In the genomic region with DNA sequence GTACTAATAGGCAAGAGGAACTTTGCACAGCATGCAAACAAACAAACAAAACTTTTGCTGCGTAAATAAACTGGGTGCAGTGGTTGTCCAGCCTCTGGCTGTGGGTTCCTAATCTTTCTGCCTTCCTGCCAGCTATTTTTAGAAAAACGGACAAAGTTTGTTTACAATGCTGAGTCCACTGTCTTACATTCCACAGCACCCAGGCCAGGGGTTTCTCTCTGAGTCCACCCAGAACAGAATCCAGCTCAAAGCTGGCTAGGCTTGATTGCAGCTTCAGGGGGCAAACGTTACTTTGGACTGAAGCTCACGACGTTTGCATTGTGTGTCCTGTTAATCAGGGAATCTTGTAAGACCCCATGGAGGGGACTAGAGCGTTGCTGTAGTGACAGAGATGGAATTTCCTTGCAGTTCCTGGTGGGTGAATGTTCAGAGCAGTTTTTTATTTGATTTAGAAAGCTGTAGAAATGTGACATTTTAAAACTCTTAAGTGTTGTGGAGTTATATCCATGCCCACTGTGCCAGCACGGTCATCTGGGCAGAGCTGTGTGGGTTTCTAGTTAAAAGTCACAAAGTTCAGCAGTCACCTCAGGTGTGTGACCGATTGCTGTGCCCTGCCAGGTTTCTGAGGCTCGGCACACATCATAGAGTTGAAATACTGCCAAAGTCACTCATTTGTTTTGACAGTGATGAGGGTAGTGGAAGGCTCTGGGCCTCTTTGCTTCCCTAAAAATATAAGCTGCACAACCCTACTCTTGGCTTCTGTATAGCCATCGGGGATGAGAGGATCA, we compare ENCODE assay signal across 15 cellular contexts.
A peak's percentile ranks its signal among the peaks of the same experiment; 100 is the strongest.
DNase-seq lines count a peak whose midpoint lies in the region; ATAC-seq and TF ChIP-seq lines count a peak whose summit lies in the region.
"Had no signal": no experiment of that assay in that cellular context is flagged by ENCODE, and none has a peak within 500 bp of the region (broad histone marks: within the 10 kb centered on the region; RNA-seq: fewer than 3 reads in every experiment).

No MANE protein-coding gene starts in this region.

- H3K9me3 ChIP-seq in PC-3 (ENCODE audit: low read length): no peaks in the 10 kb centered on the region
- H3K9me3 ChIP-seq in ectodermal cell (ENCODE audit: control insufficient read depth, low read length): no peaks in the 10 kb centered on the region
- H3K9me3 ChIP-seq in neural cell (ENCODE audit: low read length): no peaks in the 10 kb centered on the region

- WGBS in ectodermal cell, 2 experiments: 53 to 55% methylated on average over 10 of the region's 10 CpGs

- BruUV-seq in PC-3 (replicated peaks; lab: Mats Ljungman, UMichigan): no TSS peak

- intact Hi-C loops in PC-3 (cut with micrococcal nuclease): no loop called here

- peak overlapping the region; percentile 31; the same call in 1 of the 2 replicates for H2AFZ ChIP-seq in PC-3 (ENCODE audit: low read length)
- no peak overlapping the region for H2AFZ ChIP-seq in neural cell (ENCODE audit: low read depth, low read length)

- H3K36me3 ChIP-seq in PC-3 (ENCODE audit: low read depth, low read length): no peaks in the 10 kb centered on the region
- no peaks in the 10 kb centered on the region for H3K36me3 ChIP-seq in ectodermal cell (ENCODE audit: control insufficient read depth, insufficient read depth, low read length)
- no peaks in the 10 kb centered on the region for H3K36me3 ChIP-seq in neural cell (ENCODE audit: insufficient read depth, low read length)

- CTCF ChIA-PET in PC-3 (lab: Charles Lee): no interaction called here

- H3K27ac ChIP-seq in C4-2B (peak overlapping the region; percentile 15; the same call in 1 of the 2 replicates), PC-3 (ENCODE audit: low read length) (no peak overlapping the region), ectodermal cell (ENCODE audit: insufficient read depth, low read depth, low read length, poor library complexity, severe bottlenecking) (peak overlapping the region; percentile 81), neural cell (ENCODE audit: low read length) (no peak overlapping the region)
- H3K27ac ChIP-seq: psoas muscle had no signal

- TF ChIP-seq EP300 in neural cell (conservative IDR thresholded peaks at IDR 0.05; ENCODE audit: poor library complexity, severe bottlenecking): no peak

- no peak overlapping the region for H3K9ac ChIP-seq in PC-3 (ENCODE audit: low read length)
- no peak overlapping the region for H3K9ac ChIP-seq in neural cell (ENCODE audit: low read length)

- no peaks in the 10 kb centered on the region for H3F3A ChIP-seq in PC-3 (ENCODE audit: low read length, unreplicated experiment)
- no peaks in the 10 kb centered on the region for H3F3A ChIP-seq in neural cell (ENCODE audit: insufficient read depth, low read length, poor library complexity, severe bottlenecking)

- DNase-seq in PC-3 (peak; percentile 22), T-helper 9 cell (no peak)
- DNase-seq: ACHN; activated CD4-positive, alpha-beta T cell treated with anti-CD3 and anti-CD28 coated beads for 4 hours; COR-L47; NCI-H2107; NCI-H82; psoas muscle; substantia nigra had no signal

- H3K79me2 ChIP-seq in PC-3 (ENCODE audit: low read length): no peaks in the 10 kb centered on the region
- no peaks in the 10 kb centered on the region for H3K79me2 ChIP-seq in neural cell (replicated peaks; ENCODE audit: insufficient read depth, low read length)

- peaks cover 8% of the 10 kb centered on the region; the same call in 1 of the 2 replicates for H3K4me1 ChIP-seq in PC-3 (ENCODE audit: insufficient read depth, low read length)
- peaks cover 20% of the 10 kb centered on the region for H3K4me1 ChIP-seq in ectodermal cell (ENCODE audit: control insufficient read depth, insufficient read depth, low read length)
- H3K4me1 ChIP-seq: psoas muscle had no signal

- ATAC-seq in PC-3 (no peak), GM21528 (IDR thresholded peaks at IDR 0.05; ENCODE audit: low FRiP score, unreplicated experiment) (no peak), GM21786 (IDR thresholded peaks at IDR 0.05; ENCODE audit: unreplicated experiment) (no peak), HG03097 (IDR thresholded peaks at IDR 0.05; ENCODE audit: low FRiP score, unreplicated experiment) (no peak)
- ATAC-seq: psoas muscle had no signal

- H4K20me1 ChIP-seq in PC-3 (ENCODE audit: low read length): no peaks in the 10 kb centered on the region
- no peaks in the 10 kb centered on the region for H4K20me1 ChIP-seq in neural cell (ENCODE audit: insufficient read depth)

- POLR2A ChIA-PET in PC-3 (lab: Charles Lee; ENCODE audit: unreplicated experiment): no interaction called here

- H3K9me2 ChIP-seq in PC-3 (replicated peaks; ENCODE audit: low read length) (no peaks in the 10 kb centered on the region), neural cell (ENCODE audit: insufficient read depth, low read length) (no peaks in the 10 kb centered on the region)

- H3K4me2 ChIP-seq in PC-3 (ENCODE audit: low read length) (peak overlapping the region; percentile 22; the same call in 1 of the 2 replicates), neural cell (ENCODE audit: low read length) (no peak overlapping the region)

- no peak for TF ChIP-seq RAD21 in neural cell (conservative IDR thresholded peaks at IDR 0.05)

- H3K27me3 ChIP-seq in PC-3 (ENCODE audit: low read length): 0 out of 2 replicates have a peak, but pooled peaks cover 4% of the 10 kb centered on the region
- H3K27me3 ChIP-seq in ectodermal cell (ENCODE audit: control insufficient read depth, insufficient read depth, low read length, poor library complexity, severe bottlenecking): no peaks in the 10 kb centered on the region
- H3K27me3 ChIP-seq in neural cell (ENCODE audit: insufficient read depth, low read depth, low read length): no peaks in the 10 kb centered on the region

- H3K4me3 ChIP-seq in PC-3 (ENCODE audit: low read length): no peak overlapping the region
- no peak overlapping the region for H3K4me3 ChIP-seq in ectodermal cell (ENCODE audit: insufficient read depth, low read depth, low read length)
- H3K4me3 ChIP-seq in neural cell (ENCODE audit: low read length): no peak overlapping the region
- H3K4me3 ChIP-seq: psoas muscle had no signal

- TF ChIP-seq CTCF in C4-2B (conservative IDR thresholded peaks at IDR 0.05) (no peak), PC-3 (conservative IDR thresholded peaks at IDR 0.05; ENCODE audit: low read depth, low read length) (no peak), neural cell (IDR thresholded peaks at IDR 0.05; ENCODE audit: poor library complexity, severe bottlenecking) (no peak)

TF ChIP-seq in neural cell, 6 proteins besides CTCF, POLR2A, EP300 and RAD21:
- TF ChIP-seq, protein P1, sequence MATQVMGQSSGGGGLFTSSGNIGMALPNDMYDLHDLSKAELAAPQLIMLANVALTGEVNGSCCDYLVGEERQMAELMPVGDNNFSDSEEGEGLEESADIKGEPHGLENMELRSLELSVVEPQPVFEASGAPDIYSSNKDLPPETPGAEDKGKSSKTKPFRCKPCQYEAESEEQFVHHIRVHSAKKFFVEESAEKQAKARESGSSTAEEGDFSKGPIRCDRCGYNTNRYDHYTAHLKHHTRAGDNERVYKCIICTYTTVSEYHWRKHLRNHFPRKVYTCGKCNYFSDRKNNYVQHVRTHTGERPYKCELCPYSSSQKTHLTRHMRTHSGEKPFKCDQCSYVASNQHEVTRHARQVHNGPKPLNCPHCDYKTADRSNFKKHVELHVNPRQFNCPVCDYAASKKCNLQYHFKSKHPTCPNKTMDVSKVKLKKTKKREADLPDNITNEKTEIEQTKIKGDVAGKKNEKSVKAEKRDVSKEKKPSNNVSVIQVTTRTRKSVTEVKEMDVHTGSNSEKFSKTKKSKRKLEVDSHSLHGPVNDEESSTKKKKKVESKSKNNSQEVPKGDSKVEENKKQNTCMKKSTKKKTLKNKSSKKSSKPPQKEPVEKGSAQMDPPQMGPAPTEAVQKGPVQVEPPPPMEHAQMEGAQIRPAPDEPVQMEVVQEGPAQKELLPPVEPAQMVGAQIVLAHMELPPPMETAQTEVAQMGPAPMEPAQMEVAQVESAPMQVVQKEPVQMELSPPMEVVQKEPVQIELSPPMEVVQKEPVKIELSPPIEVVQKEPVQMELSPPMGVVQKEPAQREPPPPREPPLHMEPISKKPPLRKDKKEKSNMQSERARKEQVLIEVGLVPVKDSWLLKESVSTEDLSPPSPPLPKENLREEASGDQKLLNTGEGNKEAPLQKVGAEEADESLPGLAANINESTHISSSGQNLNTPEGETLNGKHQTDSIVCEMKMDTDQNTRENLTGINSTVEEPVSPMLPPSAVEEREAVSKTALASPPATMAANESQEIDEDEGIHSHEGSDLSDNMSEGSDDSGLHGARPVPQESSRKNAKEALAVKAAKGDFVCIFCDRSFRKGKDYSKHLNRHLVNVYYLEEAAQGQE (IDR thresholded peaks at IDR 0.05; ENCODE audit: borderline replicate concordance): peak; percentile 26
- no peak for TF ChIP-seq POLR2AphosphoS5 (IDR thresholded peaks at IDR 0.05)
TF ChIP-seq in neural cell: peak in this region for 1.

Comparison
In these comparisons a context has a peak if more than half of its experiments do, and no peak if none do; other contexts are left out.
1. H3K27ac ChIP-seq: peak in C4-2B (single experiment) and ectodermal cell (single experiment); none in PC-3 (single experiment) and neural cell (single experiment).